ENCODE assay signal across 12 cellular contexts in genomic region chr2:61949458-61950107, GRCh38. TPM values are rescaled to one million over a fixed set of nuclear protein-coding genes. Genes with fewer than 3 reads are reported as not detected.
DNase-seq lines count a peak whose midpoint lies in the region; TF ChIP-seq lines count a peak whose summit lies in the region.
"Had no signal": no experiment of that assay in that cellular context is flagged by ENCODE, and none has a peak within 500 bp of the region (broad histone marks: within the 10 kb centered on the region; RNA-seq: fewer than 3 reads in every experiment).

No MANE protein-coding gene starts in this region.

- H3K36me3 ChIP-seq in Caco-2 (ENCODE audit: control insufficient read depth, insufficient read depth, low read length) (no peaks in the 10 kb centered on the region), esophagus (ENCODE audit: control insufficient read depth in 2 of 2, insufficient read depth in 2 of 2, low read length in 1 of 2) (no peaks in the 10 kb centered on the region)

- peaks cover 20% of the 10 kb centered on the region for H3K9me3 Mint-ChIP-seq in Caco-2 (ENCODE audit: unreplicated experiment)
- H3K9me3 Mint-ChIP-seq: activated naive CD8-positive, alpha-beta T cell treated with anti-CD3 and anti-CD28 coated beads, Interleukin-2, amount 50 U/mL, for 24 hours had no signal

- H3K9me3 ChIP-seq in Caco-2 (peaks cover 16% of the 10 kb centered on the region; the same call in 1 of the 2 replicates), esophagus (ENCODE audit: control insufficient read depth in 2 of 2, insufficient read depth in 1 of 2, low read depth in 1 of 2, low read length in 1 of 2) (no peaks in the 10 kb centered on the region)

- H3K4me1 Mint-ChIP-seq in Caco-2 (ENCODE audit: low read depth, unreplicated experiment) = peaks cover 41% of the 10 kb centered on the region

- intact Hi-C loops in Caco-2 (cut with micrococcal nuclease; ENCODE audit: unreplicated experiment) = loop anchor here (2.0 kb wide), 1 partner anchor 13 kb away; no protein-coding TSS in a partner anchor

- H3K27ac Mint-ChIP-seq in Caco-2 (ENCODE audit: unreplicated experiment) = peak overlapping the region; percentile 73
- H3K27ac Mint-ChIP-seq: activated naive CD8-positive, alpha-beta T cell treated with anti-CD3 and anti-CD28 coated beads, Interleukin-2, amount 50 U/mL, for 24 hours had no signal

- no peak overlapping the region for H3K4me3 Mint-ChIP-seq in Caco-2 (ENCODE audit: unreplicated experiment)
- H3K4me3 Mint-ChIP-seq: activated naive CD8-positive, alpha-beta T cell treated with anti-CD3 and anti-CD28 coated beads, Interleukin-2, amount 50 U/mL, for 24 hours; activated T-cell treated with anti-CD3 and anti-CD28 coated beads, Interleukin-2, amount 50 U/mL, for 4 hours had no signal

- TF ChIP-seq CTCF in Caco-2 (IDR thresholded peaks at IDR 0.05; ENCODE audit: insufficient read depth in 1 of 2, low read depth in 1 of 2, low read length in 1 of 2, severe bottlenecking in 1 of 2, unreplicated experiment in 1 of 2) = no peak

- DNase-seq in Caco-2 (no peak), NCI-H2029 (lab: John Stamatoyannopoulos, UW) (peak; percentile 7), pons (ENCODE audit: low spot score) (peak; percentile 51), NCI-H2171 treated with DMSO at 0.1 percent for 48 hours (lab: John Stamatoyannopoulos, UW) (no peak), NCI-H2107 treated with DMSO at 0.1 percent for 48 hours (lab: John Stamatoyannopoulos, UW; ENCODE audit: unreplicated experiment) (no peak), UCSD-AML1 (lab: John Stamatoyannopoulos, UW; ENCODE audit: unreplicated experiment) (no peak)
- DNase-seq in stimulated activated CD4-positive, alpha-beta T cell treated with anti-CD3 and anti-CD28 coated beads, Interleukin-4, amount 100 ng/mL, for 4 hours = no peak
- DNase-seq: activated naive CD8-positive, alpha-beta T cell treated with anti-CD3 and anti-CD28 coated beads, Interleukin-2, amount 50 U/mL, for 24 hours; activated T-cell treated with anti-CD3 and anti-CD28 coated beads, Interleukin-2, amount 50 U/mL, for 4 hours; cortex of kidney; NCI-H226 had no signal

- CTCF ChIA-PET in Caco-2 (lab: Charles Lee) = no interaction called here

- H3K4me3 ChIP-seq in Caco-2 (ENCODE audit: low read depth, low read length) (no peak overlapping the region), esophagus (ENCODE audit: low read depth in 1 of 2, low read length in 2 of 2) (no peak overlapping the region)

- no peaks in the 10 kb centered on the region for H3K27me3 Mint-ChIP-seq in Caco-2 (ENCODE audit: insufficient read depth, unreplicated experiment)
- H3K27me3 Mint-ChIP-seq: activated naive CD8-positive, alpha-beta T cell treated with anti-CD3 and anti-CD28 coated beads, Interleukin-2, amount 50 U/mL, for 24 hours had no signal

- H3K36me3 Mint-ChIP-seq in Caco-2 (ENCODE audit: insufficient read depth, unreplicated experiment) = peaks cover 9% of the 10 kb centered on the region

- WGBS in esophagus, 2 donors = 59 to 62% methylated on average over 5 of the region's 5 CpGs

- peaks cover 65% of the 10 kb centered on the region for H3K4me1 ChIP-seq in Caco-2
- H3K4me1 ChIP-seq in esophagus (ENCODE audit: control insufficient read depth in 2 of 2, insufficient read depth in 2 of 2, low read length in 1 of 2) = peaks cover 0 to 2% of the 10 kb centered on the region in 2 donors

- no TSS peak for BruUV-seq in Caco-2 (replicated peaks; lab: Mats Ljungman, UMichigan)

- peak overlapping the region; percentile 11 to 49 for H3K27ac ChIP-seq in esophagus (ENCODE audit: low read depth in 2 of 2, low read length in 1 of 2)

- H3K27me3 ChIP-seq in Caco-2 (replicated peaks; ENCODE audit: control insufficient read depth, insufficient read depth, low read length) = no peaks in the 10 kb centered on the region
- H3K27me3 ChIP-seq in esophagus (ENCODE audit: control insufficient read depth in 1 of 2, insufficient read depth in 2 of 2, low read length in 2 of 2) = no peaks in the 10 kb centered on the region

- POLR2A ChIA-PET in Caco-2 (lab: Charles Lee) = no interaction called here

RNA-seq across cellular contexts. Expression of gene COMMD1, which starts 44.1 kb away (rescaled TPM):
- total RNA-seq in Caco-2 (2022) = 50.0 and 56.7 TPM in 2 replicates
- polyA plus RNA-seq in esophagus = 10 to 100 TPM; 36.7 to 49.2 TPM

Comparison
In these comparisons a context has a peak if more than half of its experiments do, and no peak if none do; other contexts are left out.
1. DNase-seq: peak in NCI-H2029 (single experiment) and pons (single experiment); none in Caco-2 (0 of 2), NCI-H2171 treated with DMSO at 0.1 percent for 48 hours (single experiment), NCI-H2107 treated with DMSO at 0.1 percent for 48 hours (single experiment), UCSD-AML1 (single experiment) and stimulated activated CD4-positive, alpha-beta T cell treated with anti-CD3 and anti-CD28 coated beads, Interleukin-4, amount 100 ng/mL, for 4 hours (0 of 2).